Comparison of ENCODE assay signal across 12 cellular contexts in genomic region chr5:124907098-124907644, GRCh38.
DNase-seq lines count a peak whose midpoint lies in the region; ATAC-seq, FAIRE-seq and TF ChIP-seq lines count a peak whose summit lies in the region.
"Had no signal": no experiment of that assay in that cellular context is flagged by ENCODE, and none has a peak within 500 bp of the region (broad histone marks: within the 10 kb centered on the region; RNA-seq: fewer than 3 reads in every experiment).

No MANE protein-coding gene starts in this region.

- H2BK20ac ChIP-seq in IMR-90 (ENCODE audit: low read depth, low read length): no peak overlapping the region

- no peak for FAIRE-seq in small intestine (lab: Jason Lieb, UNC)

- no peaks in the 10 kb centered on the region for H3K36me3 Mint-ChIP-seq in T-helper 2 cell treated with Interferon-gamma antibody and Interleukin-4, amounts not matched to agents 5 μg/mL and 100 μg/mL, for 36 hours (ENCODE audit: low read depth)
- H3K36me3 Mint-ChIP-seq: CD4-positive, CD25-positive, alpha-beta regulatory T cell had no signal

- H2AK9ac ChIP-seq in IMR-90 (replicated peaks; ENCODE audit: low read depth, low read length, poor library complexity): no peak overlapping the region

- H3K9me1 ChIP-seq in IMR-90 (ENCODE audit: insufficient read depth, low read length): peaks cover 2% of the 10 kb centered on the region; the same call in 1 of the 2 replicates

- H3K79me1 ChIP-seq in IMR-90 (ENCODE audit: low read depth in 1 of 2, low read length in 2 of 2): no peaks in the 10 kb centered on the region

- no peaks in the 10 kb centered on the region for H3K27me3 Mint-ChIP-seq in T-helper 2 cell treated with Interferon-gamma antibody and Interleukin-4, amounts not matched to agents 5 μg/mL and 100 μg/mL, for 36 hours (ENCODE audit: low read depth)
- H3K27me3 Mint-ChIP-seq: CD4-positive, CD25-positive, alpha-beta regulatory T cell had no signal

- H3K36me3 ChIP-seq in IMR-90 (ENCODE audit: control insufficient read depth, insufficient read depth, low read length) (no peaks in the 10 kb centered on the region), lung (ENCODE audit: control insufficient read depth in 2 of 2, insufficient read depth in 2 of 2, low read length in 2 of 2) (no peaks in the 10 kb centered on the region), stomach (no peaks in the 10 kb centered on the region), small intestine (ENCODE audit: control insufficient read depth in 2 of 2, insufficient read depth in 2 of 2, low read length in 2 of 2) (no peaks in the 10 kb centered on the region)

- no peak overlapping the region for H3K9ac ChIP-seq in IMR-90 (ENCODE audit: low read depth, low read length)

- no peak overlapping the region for H3K18ac ChIP-seq in IMR-90 (ENCODE audit: low read depth, low read length)

- dilution Hi-C loops in IMR-90 (cut with HindIII; ENCODE audit: low sequenced_read_pairs, unreplicated experiment): no loop called here

- H3K4me1 ChIP-seq in IMR-90 (ENCODE audit: control insufficient read depth, insufficient read depth, low read length) (peaks cover 14% of the 10 kb centered on the region), lung (ENCODE audit: control insufficient read depth in 2 of 2, insufficient read depth in 2 of 2, low read length in 2 of 2) (peaks cover 6 to 23% of the 10 kb centered on the region in 2 donors), stomach (peaks cover 19 to 61% (median 42%) of the 10 kb centered on the region in 4 donors), small intestine (ENCODE audit: control insufficient read depth in 2 of 2, insufficient read depth in 1 of 2, low read depth in 1 of 2, low read length in 1 of 2) (peaks cover 3 to 27% of the 10 kb centered on the region in 2 donors)

- no peaks in the 10 kb centered on the region for H4K20me1 ChIP-seq in IMR-90 (ENCODE audit: insufficient read depth, low read length)

- 95% methylated on average over 6 of the region's 12 CpGs; no CpG with 5 or more reads in 1 of the 2 experiments for WGBS in IMR-90 (ENCODE audit: extremely low coverage in 2 of 2, insufficient read length in 1 of 2), 2 experiments
- WGBS in lung, 2 donors: 87 to 94% methylated on average over 12 of the region's 12 CpGs
- WGBS in stomach, 5 donors: 87 to 92% (median 89%) methylated on average over 12 of the region's 12 CpGs
- WGBS in small intestine, 3 donors: 82 to 85% (median 84%) methylated on average over 12 of the region's 12 CpGs

- DNase-seq in IMR-90 (no peak), lung (ENCODE audit: low spot score) (no peak), stomach (no peak), NCI-H128 (lab: John Stamatoyannopoulos, UW; ENCODE audit: unreplicated experiment) (no peak), DMS79 treated with DMSO at 0.1 percent for 48 hours (lab: John Stamatoyannopoulos, UW) (no peak), small intestine (no peak)
- DNase-seq in T-helper 2 cell treated with Interferon-gamma antibody and Interleukin-4, amounts not matched to agents 5 μg/mL and 100 μg/mL, for 36 hours (ENCODE audit: low spot score): no peak
- DNase-seq: activated CD4-positive, alpha-beta T cell treated with anti-CD3 and anti-CD28 coated beads, Interleukin-2, amount 50 U/mL, for 1 hour; activated effector memory CD4-positive, alpha-beta T cell treated with anti-CD3 and anti-CD28 coated beads, Interleukin-2, amount 50 U/mL, for 16 hours; CD4-positive, CD25-positive, alpha-beta regulatory T cell; cortex of kidney had no signal

- no peak overlapping the region for H3K23ac ChIP-seq in IMR-90 (ENCODE audit: low read depth, low read length)

- no peak overlapping the region for H3K4ac ChIP-seq in IMR-90 (ENCODE audit: low read depth, low read length)

- POLR2A ChIA-PET in IMR-90 (lab: Charles Lee; ENCODE audit: unreplicated experiment): no interaction called here

- H2BK120ac ChIP-seq in IMR-90 (ENCODE audit: low read depth, low read length): no peak overlapping the region

- peak overlapping the region; percentile 51; the same call in 1 of the 2 replicates for H3K4me2 ChIP-seq in IMR-90 (ENCODE audit: low read depth, low read length)

- H3K4me1 Mint-ChIP-seq in T-helper 2 cell treated with Interferon-gamma antibody and Interleukin-4, amounts not matched to agents 5 μg/mL and 100 μg/mL, for 36 hours (ENCODE audit: low read depth): peaks cover 5% of the 10 kb centered on the region

- H2AFZ ChIP-seq in IMR-90 (replicated peaks; ENCODE audit: low read length, poor library complexity): no peak overlapping the region

- H3K56ac ChIP-seq in IMR-90 (ENCODE audit: extremely low read depth, insufficient read depth, low read length): no peak overlapping the region

- H2AK5ac ChIP-seq in IMR-90 (ENCODE audit: low read depth, low read length): no peak overlapping the region

- H3K27me3 ChIP-seq in IMR-90 (ENCODE audit: control insufficient read depth, insufficient read depth, low read length): no peaks in the 10 kb centered on the region
- no peaks in the 10 kb centered on the region for H3K27me3 ChIP-seq in lung (ENCODE audit: control insufficient read depth, insufficient read depth)
- no peaks in the 10 kb centered on the region for H3K27me3 ChIP-seq in stomach
- no peaks in the 10 kb centered on the region for H3K27me3 ChIP-seq in small intestine (ENCODE audit: control insufficient read depth in 2 of 2, insufficient read depth in 2 of 2, low read length in 2 of 2)

- TF ChIP-seq POLR2A in IMR-90 (IDR thresholded peaks at IDR 0.05; ENCODE audit: low read depth, low read length) (no peak), stomach (IDR thresholded peaks at IDR 0.05) (no peak)

- H3K9me3 ChIP-seq in IMR-90 (ENCODE audit: control insufficient read depth, insufficient read depth, low read length) (no peaks in the 10 kb centered on the region), lung (ENCODE audit: control insufficient read depth in 2 of 2, insufficient read depth in 1 of 2, low read length in 1 of 2) (no peaks in the 10 kb centered on the region), stomach (no peaks in the 10 kb centered on the region), small intestine (ENCODE audit: control insufficient read depth, low read depth) (no peaks in the 10 kb centered on the region)

- no peak for TF ChIP-seq EP300 in stomach (IDR thresholded peaks at IDR 0.05)

- ATAC-seq in IMR-90 (ENCODE audit: low read depth) (no peak), lung (ENCODE audit: insufficient read depth, low FRiP score) (no peak)

- BruUV-seq in IMR-90 (replicated peaks; lab: Mats Ljungman, UMichigan): no TSS peak

- H3K9me3 Mint-ChIP-seq in T-helper 2 cell treated with Interferon-gamma antibody and Interleukin-4, amounts not matched to agents 5 μg/mL and 100 μg/mL, for 36 hours: no peaks in the 10 kb centered on the region

- H3K4me3 Mint-ChIP-seq in T-helper 2 cell treated with Interferon-gamma antibody and Interleukin-4, amounts not matched to agents 5 μg/mL and 100 μg/mL, for 36 hours: no peak overlapping the region
- H3K4me3 Mint-ChIP-seq: CD4-positive, CD25-positive, alpha-beta regulatory T cell had no signal

- no peak for TF ChIP-seq RAD21 in IMR-90 (IDR thresholded peaks at IDR 0.05; ENCODE audit: low read length)

- intact Hi-C loops in IMR-90 (cut with micrococcal nuclease) (no loop called here), stomach (cut with DNase I; ENCODE audit: low total_unique reads) (no loop called here)

- H2BK5ac ChIP-seq in IMR-90 (ENCODE audit: low read depth, low read length, poor library complexity, severe bottlenecking): no peak overlapping the region

- H3K4me3 ChIP-seq in IMR-90 (ENCODE audit: insufficient read depth, low read depth, low read length) (no peak overlapping the region), lung (no peak overlapping the region), stomach (no peak overlapping the region), small intestine (ENCODE audit: low read depth in 1 of 2, low read length in 2 of 2) (no peak overlapping the region)

- H3K27ac ChIP-seq in IMR-90 (ENCODE audit: insufficient read depth, low read length) (no peak overlapping the region), cingulate gyrus (ENCODE audit: low read depth, low read length) (peak overlapping the region; percentile 95), lung (ENCODE audit: low read depth in 1 of 2, low read length in 1 of 2) (peak overlapping the region; percentile 15 to 55), stomach (peak overlapping the region; percentile 59 to 88 (median 77)), small intestine (ENCODE audit: low read depth in 1 of 2, low read length in 1 of 2) (peak overlapping the region in 1 of 2 donors; percentile 77)

- peak overlapping the region; percentile 12; the same call in 1 of the 2 replicates for H3K14ac ChIP-seq in IMR-90 (replicated peaks; ENCODE audit: low read depth, low read length)

- TF ChIP-seq CTCF in IMR-90 (conservative IDR thresholded peaks at IDR 0.05; ENCODE audit: low read depth, low read length) (no peak), lung (IDR thresholded peaks at IDR 0.05; ENCODE audit: control extremely low read depth, extremely low read depth) (no peak), stomach (IDR thresholded peaks at IDR 0.05) (no peak)

- no peak overlapping the region for H3K27ac Mint-ChIP-seq in T-helper 2 cell treated with Interferon-gamma antibody and Interleukin-4, amounts not matched to agents 5 μg/mL and 100 μg/mL, for 36 hours
- H3K27ac Mint-ChIP-seq: CD4-positive, CD25-positive, alpha-beta regulatory T cell had no signal

- no peak overlapping the region for H4K8ac ChIP-seq in IMR-90 (ENCODE audit: low read depth in 2 of 2, low read length in 2 of 2)

- no peak overlapping the region for H4K5ac ChIP-seq in IMR-90 (ENCODE audit: low read depth, low read length)

- in situ Hi-C loops in IMR-90 (cut with MboI; ENCODE audit: low sequenced_read_pairs): no loop called here

- CTCF ChIA-PET in IMR-90 (lab: Yijun Ruan, JAX): no interaction called here

- no peak overlapping the region for H2BK15ac ChIP-seq in IMR-90 (ENCODE audit: low read depth, low read length)

- H4K91ac ChIP-seq in IMR-90 (ENCODE audit: insufficient read depth, low read depth, low read length): no peak overlapping the region

TF ChIP-seq in IMR-90, 13 proteins besides CTCF, POLR2A, EP300 and RAD21 (continues in another document):
- TF ChIP-seq SMC3 (IDR thresholded peaks at IDR 0.05; ENCODE audit: low read depth, low read length) (no peak), RCOR1 (IDR thresholded peaks at IDR 0.05; ENCODE audit: insufficient replicate concordance, low read length) (no peak), MXI1 (IDR thresholded peaks at IDR 0.05; ENCODE audit: borderline replicate concordance, low read depth, low read length) (no peak), MAFK (IDR thresholded peaks at IDR 0.05; ENCODE audit: low read depth, low read length) (no peak), FOS (IDR thresholded peaks at IDR 0.05; ENCODE audit: low read depth, low read length) (no peak), MAZ (IDR thresholded peaks at IDR 0.05; ENCODE audit: borderline replicate concordance, low read depth, low read length) (no peak), BHLHE40 (IDR thresholded peaks at IDR 0.05; ENCODE audit: low read depth, low read length) (no peak)
